20 cellular contexts compared by ENCODE assay signal in genomic region chr7:55458351-55458750, GRCh38.
"Had no signal": no experiment of that assay in that cellular context is flagged by ENCODE, and none has a peak within 500 bp of the region (broad histone marks: within the 10 kb centered on the region; RNA-seq: fewer than 3 reads in every experiment).

No MANE protein-coding gene starts in this region.

- H2AFZ ChIP-seq: PC-9 had no signal

- H3K4me1 ChIP-seq: Peyer's patch had no signal

- H3K27me3 ChIP-seq: MG63, Peyer's patch, SJSA1 had no signal

- H3K36me3 ChIP-seq: MG63, Peyer's patch had no signal

- H3K9me3 ChIP-seq: SJSA1 had no signal

- DNase-seq: KBM-7, MG63, NCI-H1092, NCI-H1105 treated with DMSO at 0.1 percent for 48 hours, NCI-H1417 treated with DMSO at 0.1 percent for 48 hours, NCI-H146, NCI-H1694 treated with DMSO at 0.1 percent for 48 hours, NCI-H1930, NCI-H2081, NCI-H2107, NCI-H2227 treated with DMSO at 0.1 percent for 48 hours, NCI-H524, NCI-H526 treated with DMSO at 0.1 percent for 48 hours, NCI-H748 treated with DMSO at 0.1 percent for 48 hours, PC-9, Peyer's patch, SIG-M5 had no signal

- ATAC-seq: Right ventricle myocardium inferior had no signal

- H3K4me3 ChIP-seq: MG63, PC-9, Peyer's patch, SJSA1, SK-N-MC had no signal

- H3K4me2 ChIP-seq: PC-9 had no signal

- H3K27ac ChIP-seq: PC-9, Peyer's patch, SJSA1, SK-N-MC had no signal
